ENCODE assay signal across 8 cellular contexts in the genomic region with DNA sequence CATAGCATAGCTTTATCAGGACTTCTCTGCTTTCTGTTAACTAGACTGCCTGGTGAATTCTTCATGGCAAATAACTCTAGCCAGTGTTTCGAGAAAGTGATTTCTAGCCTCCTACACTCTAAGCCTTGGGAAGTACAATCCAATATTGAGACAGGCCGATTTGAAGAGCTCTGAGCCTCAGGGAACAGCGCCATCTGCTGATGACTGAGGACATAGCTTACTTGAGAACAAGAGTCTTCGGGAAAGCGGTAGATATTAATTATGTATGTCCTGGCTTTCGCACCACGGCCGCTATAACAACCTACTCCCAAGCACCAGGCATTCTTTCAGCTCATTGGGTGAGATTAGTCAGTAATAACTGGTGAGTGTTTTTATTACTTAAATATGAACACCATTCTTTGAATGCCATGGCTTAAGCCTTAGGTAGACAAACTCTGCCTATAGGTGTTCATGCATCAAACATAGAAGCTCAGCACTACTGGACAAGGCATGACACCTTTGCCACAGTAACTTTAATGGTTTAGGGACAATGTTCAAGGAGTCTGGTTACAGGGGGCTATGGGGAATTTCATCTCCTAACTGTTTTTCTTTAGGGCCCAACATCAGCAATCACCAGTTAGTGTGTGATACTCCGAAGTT.
A peak's percentile ranks its signal among the peaks of the same experiment; 100 is the strongest.
DNase-seq lines count a peak whose midpoint lies in the region; ATAC-seq and TF ChIP-seq lines count a peak whose summit lies in the region.

No MANE protein-coding gene starts in this region.

- intact Hi-C loops in body of pancreas (cut with DNase I), result no loop called here

- peak; percentile 42 to 88 (median 75) for TF ChIP-seq CTCF in body of pancreas (IDR thresholded peaks at IDR 0.05)

- H3K36me3 ChIP-seq in NT2/D1 (ENCODE audit: insufficient read depth, insufficient read length, low read length) (no peaks in the 10 kb centered on the region), body of pancreas (replicated peaks in 1 of 2; ENCODE audit: insufficient read depth in 1 of 2, low read depth in 2 of 2) (no peaks in the 10 kb centered on the region)

- no peak overlapping the region for H3K4me3 ChIP-seq in Jurkat, Clone E6-1 (ENCODE audit: low read length)
- H3K4me3 ChIP-seq in NT2/D1 (ENCODE audit: insufficient read length, low read depth) (no peak overlapping the region), body of pancreas (no peak overlapping the region)

- H3K9me3 ChIP-seq in NT2/D1 (ENCODE audit: insufficient read depth, low read length), result no peaks in the 10 kb centered on the region
- no peaks in the 10 kb centered on the region for H3K9me3 ChIP-seq in body of pancreas

- no peak overlapping the region for H3K9ac ChIP-seq in NT2/D1 (ENCODE audit: insufficient read length, low read depth)

- no peaks in the 10 kb centered on the region for H3K4me1 ChIP-seq in NT2/D1 (ENCODE audit: insufficient read depth, insufficient read length)
- peaks cover 5% of the 10 kb centered on the region for H3K4me1 ChIP-seq in body of pancreas

- H3K27me3 ChIP-seq in NT2/D1 (ENCODE audit: insufficient read depth, insufficient read length) (no peaks in the 10 kb centered on the region), body of pancreas (no peaks in the 10 kb centered on the region)

- WGBS in body of pancreas, 2 donors, result 11 to 14% methylated on average over 9 of the region's 9 CpGs

- no peak overlapping the region for H3K27ac ChIP-seq in body of pancreas

- DNase-seq in DMS53 (lab: John Stamatoyannopoulos, UW), result peak; percentile 92
- DNase-seq in Jurkat, Clone E6-1 (ENCODE audit: low read depth, low spot score), result peak; percentile 59
- peak; percentile 79 for DNase-seq in NT2/D1 (ENCODE audit: low read depth, low spot score)
- DNase-seq in body of pancreas, result peak; percentile 79 to 85 (median 82)
- DNase-seq in iPS-NIHi11 (ENCODE audit: low spot score), result peak; percentile 50
- peak; percentile 5 for DNase-seq in stimulated activated CD4-positive, alpha-beta T cell treated with anti-CD3 and anti-CD28 coated beads, Interleukin-1b, Interleukin-23, amount 100 ng/mL, for 48 hours

- ATAC-seq in GM19397 (IDR thresholded peaks at IDR 0.05; ENCODE audit: unreplicated experiment) (peak; percentile 75), body of pancreas (peak; percentile 85), HG02571 (IDR thresholded peaks at IDR 0.05; ENCODE audit: unreplicated experiment) (no peak)

- TF ChIP-seq POLR2A in body of pancreas (IDR thresholded peaks at IDR 0.05), result no peak

Comparison
In these comparisons a context has a peak if more than half of its experiments do, and no peak if none do; other contexts are left out.
1. DNase-seq: peak in every context shown above with its lines; median percentile 92 in DMS53; 82 in body of pancreas; 79 in NT2/D1; 59 in Jurkat, Clone E6-1; 50 in iPS-NIHi11; 5 in stimulated activated CD4-positive, alpha-beta T cell treated with anti-CD3 and anti-CD28 coated beads, Interleukin-1b, Interleukin-23, amount 100 ng/mL, for 48 hours.